In the genomic region with DNA sequence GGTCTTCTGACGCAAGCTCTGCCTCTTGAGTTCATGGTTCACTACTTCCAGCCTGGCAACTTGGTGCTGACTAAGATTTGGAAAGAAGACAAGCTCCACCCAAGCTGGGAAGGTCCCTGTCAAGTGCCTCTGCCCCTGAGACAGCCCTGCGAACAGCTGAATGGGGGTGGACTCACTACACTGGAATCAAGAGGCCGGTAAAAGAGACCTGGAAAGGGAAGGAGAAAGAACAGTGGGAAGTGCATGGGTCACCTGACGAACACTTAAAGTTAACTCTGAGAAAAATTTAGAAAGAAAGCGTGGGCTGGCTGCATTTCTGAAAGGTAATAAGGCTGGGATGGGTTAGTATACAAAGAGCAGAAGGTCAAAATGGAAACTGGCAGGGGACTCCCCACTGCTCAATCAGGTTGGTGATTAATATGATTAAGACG, we compare ENCODE assay signal across 9 cellular contexts. TPM values are rescaled to one million over a fixed set of nuclear protein-coding genes. Genes with fewer than 3 reads are reported as not detected.
DNase-seq lines count a peak whose midpoint lies in the region; ATAC-seq, FAIRE-seq and TF ChIP-seq lines count a peak whose summit lies in the region.
"Had no signal": no experiment of that assay in that cellular context is flagged by ENCODE, and none has a peak within 500 bp of the region (broad histone marks: within the 10 kb centered on the region; RNA-seq: fewer than 3 reads in every experiment).

No MANE protein-coding gene starts in this region.

- peaks cover 8% of the 10 kb centered on the region for H3K9me3 Mint-ChIP-seq in activated T-helper 17 cell treated with anti-CD3 and anti-CD28 coated beads, Interleukin-2, amount 50 U/mL, for 72 hours

- WGBS in GM12878 (ENCODE audit: insufficient coverage, insufficient replicate concordance, low lambda C conversion rate, missing lambda C conversion rate): 2% methylated on average over 6 of the region's 6 CpGs

- no peaks in the 10 kb centered on the region for H3K4me1 Mint-ChIP-seq in activated T-helper 17 cell treated with anti-CD3 and anti-CD28 coated beads, Interleukin-2, amount 50 U/mL, for 72 hours

- ATAC-seq in GM19023 (IDR thresholded peaks at IDR 0.05; ENCODE audit: unreplicated experiment) (peak; percentile 92), HG02759 (IDR thresholded peaks at IDR 0.05; ENCODE audit: unreplicated experiment) (peak; percentile 95), GM12878 (peak; percentile 92)
- ATAC-seq in activated T-helper 17 cell treated with anti-CD3 and anti-CD28 coated beads, Interleukin-2, amount 50 U/mL, for 72 hours (replicated peaks): no peak

- TF ChIP-seq CTCF in GM12878 (IDR thresholded peaks at IDR 0.05 in 2 of 3, conservative IDR thresholded peaks at IDR 0.05 in 1 of 3; ENCODE audit: control insufficient read depth in 2 of 3, extremely low read depth in 1 of 3, insufficient read depth in 1 of 3, low read depth in 3 of 3, low read length in 3 of 3): no peak

- SMC1A ChIA-PET in GM12878 (lab: Charles Lee; ENCODE audit: uncharacterized antibody, unreplicated experiment): interaction anchor here (0.6 to 1.5 kb wide), 8 partner anchors 9 to 128 kb away, joined by 3 to 7 read pairs (median 4); no protein-coding TSS in a partner anchor

- H3K79me2 ChIP-seq in GM12878 (ENCODE audit: control insufficient read depth, insufficient read depth, low read length): no peaks in the 10 kb centered on the region

- in situ Hi-C loops in GM12878 (cut with MboI): loop anchor here (25.0 kb wide), 1 partner anchor 1080 kb away; the partner anchor contains the start of gene OR2T2

- no peak overlapping the region for H3K27ac Mint-ChIP-seq in activated T-helper 17 cell treated with anti-CD3 and anti-CD28 coated beads, Interleukin-2, amount 50 U/mL, for 72 hours

- peaks cover 13% of the 10 kb centered on the region for H3K4me1 ChIP-seq in GM12878 (ENCODE audit: control insufficient read depth, insufficient read depth, low read length)

- no peaks in the 10 kb centered on the region for H4K20me1 ChIP-seq in GM12878 (ENCODE audit: control insufficient read depth, insufficient read depth)

- H3K27me3 ChIP-seq in GM12878 (replicated peaks in 1 of 2; ENCODE audit: control insufficient read depth in 2 of 2, insufficient read depth in 2 of 2, low read length in 1 of 2): no peaks in the 10 kb centered on the region

- TF ChIP-seq RAD21 in GM12878 (IDR thresholded peaks at IDR 0.05; ENCODE audit: insufficient read depth, low read depth, low read length): no peak

- no peak overlapping the region for H2AFZ ChIP-seq in GM12878 (ENCODE audit: control insufficient read depth, low read depth, low read length)

- TF ChIP-seq POLR2A in GM12878 (IDR thresholded peaks at IDR 0.05; ENCODE audit: low read depth, low read length): no peak

- no peaks in the 10 kb centered on the region for H3K36me3 ChIP-seq in GM12878 (ENCODE audit: control insufficient read depth in 2 of 2, insufficient read depth in 2 of 2, low read length in 1 of 2)

- intact Hi-C loops in GM12878 (cut with micrococcal nuclease; ENCODE audit: unreplicated experiment): loop anchor here (5.0 kb wide), 1 partner anchor 145 kb away; no protein-coding TSS in a partner anchor

- no TSS peak for BruUV-seq in GM12878 (replicated peaks; lab: Mats Ljungman, UMichigan)

- peaks cover 3% of the 10 kb centered on the region; the same call in 2 of the 3 replicates for H3K9me3 ChIP-seq in GM12878 (replicated peaks; ENCODE audit: control insufficient read depth, insufficient read depth, low read length)

- peak; percentile 41 to 69; a peak in 3 of 4 replicates for TF ChIP-seq EP300 in GM12878 (IDR thresholded peaks at IDR 0.05; ENCODE audit: borderline replicate concordance in 1 of 2, control insufficient read depth in 1 of 2, low read depth in 2 of 2, low read length in 2 of 2)

- FAIRE-seq in GM12878 (lab: Jason Lieb, UNC): no peak
- FAIRE-seq: colon had no signal

- H3K4me3 Mint-ChIP-seq in activated T-helper 17 cell treated with anti-CD3 and anti-CD28 coated beads, Interleukin-2, amount 50 U/mL, for 72 hours: no peak overlapping the region

- H3K27me3 Mint-ChIP-seq in activated T-helper 17 cell treated with anti-CD3 and anti-CD28 coated beads, Interleukin-2, amount 50 U/mL, for 72 hours: peaks cover 33% of the 10 kb centered on the region

- DNase-seq in GM12878 (ENCODE audit: low read depth, low spot score) (peak; percentile 77), skeletal muscle cell (ENCODE audit: low read depth) (peak; percentile 31), SKM-1 treated with dmso at 0.1 percent for 144 hours (lab: John Stamatoyannopoulos, UW; ENCODE audit: unreplicated experiment) (no peak), NCI-H2081 (lab: John Stamatoyannopoulos, UW) (no peak)
- DNase-seq: NCI-H2227 treated with DMSO at 0.1 percent for 48 hours had no signal

- H3K4me2 ChIP-seq in GM12878 (ENCODE audit: control insufficient read depth, insufficient read depth): peak overlapping the region; percentile 61

- no peak overlapping the region for H3K9ac ChIP-seq in GM12878 (ENCODE audit: control insufficient read depth, insufficient read depth, low read length)

- POLR2A ChIA-PET in GM12878 (lab: Charles Lee): interaction anchor here (0.7 to 1.5 kb wide), 5 partner anchors 9 to 25 kb away, joined by 3 to 6 read pairs (median 3); no protein-coding TSS in a partner anchor

- no peak overlapping the region for H3K27ac ChIP-seq in GM12878 (ENCODE audit: control insufficient read depth, insufficient read depth)

- CTCF ChIA-PET in GM12878 (lab: Yijun Ruan, JAX): interaction anchor here (1.0 to 2.4 kb wide), 6 partner anchors 10 to 146 kb away, joined by 3 to 14 read pairs (median 4); no protein-coding TSS in a partner anchor

- RAD21 ChIA-PET in GM12878 (lab: Charles Lee; ENCODE audit: unreplicated experiment): interaction anchor here (0.9 to 2.3 kb wide), 8 partner anchors 9 to 145 kb away, joined by 3 to 12 read pairs (median 4); no protein-coding TSS in a partner anchor

- no peaks in the 10 kb centered on the region for H3K36me3 Mint-ChIP-seq in activated T-helper 17 cell treated with anti-CD3 and anti-CD28 coated beads, Interleukin-2, amount 50 U/mL, for 72 hours (ENCODE audit: low read depth)

- peak overlapping the region; percentile 25; the same call in 1 of the 2 replicates for H3K4me3 ChIP-seq in GM12878
- H3K4me3 ChIP-seq in skeletal muscle cell (ENCODE audit: low read depth, low read length): no peak overlapping the region

TF ChIP-seq in GM12878, 131 proteins besides CTCF, POLR2A, EP300 and RAD21 (continues in another document):
- TF ChIP-seq STAT3 (IDR thresholded peaks at IDR 0.05; ENCODE audit: low read depth, low read length) (no peak), IRF4 (IDR thresholded peaks at IDR 0.05; ENCODE audit: low read depth, low read length) (peak; percentile 65; the same call in 1 of the 2 replicates), ATF7 (IDR thresholded peaks at IDR 0.05; ENCODE audit: low read depth) (peak; percentile 73; the same call in 1 of the 2 replicates)

RNA-seq across cellular contexts. Expression of gene ZNF496, which starts 26.1 kb away (rescaled TPM):
- 127 and 144 TPM in 2 replicates for total RNA-seq in GM12878 (2013; cell fraction: nucleolus; rRNA removed)
- 16.6 and 21.0 TPM in 2 replicates for total RNA-seq in GM12878 (2014; rRNA removed)
- 11.6 and 12.1 TPM in 2 replicates for total RNA-seq in GM12878 (2014; rRNA removed; fragmentation: Illumina TruSeq; extraction: Trizol)
- total RNA-seq in GM12878 (2021): 24.9 and 26.4 TPM in 2 replicates
- 7.0 TPM for polyA plus RNA-seq in GM12878 (2011; ENCODE audit: low read depth)
- polyA plus RNA-seq in GM12878 (2011; rRNA removed): 14.5 and 21.4 TPM in 2 replicates
- polyA plus RNA-seq in GM12878 (2011; cell fraction: cytosol; rRNA removed): 23.4 and 26.0 TPM in 2 replicates
- polyA plus RNA-seq in GM12878 (2011; cell fraction: nucleus; rRNA removed): 44.1 and 50.6 TPM in 2 replicates
- polyA plus RNA-seq in GM12878 (2012): 13.1 and 14.3 TPM in 2 replicates
- 11.5 and 12.7 TPM in 2 replicates for polyA plus RNA-seq in GM12878 (2014; fragmentation: Illumina TruSeq; extraction: Trizol)
- polyA plus RNA-seq in GM12878 (2014; fragmentation: Nextera tagmentation; extraction: Ambion mirVana): 1 to 10 TPM; 1.6 to 3.0 TPM
- polyA plus RNA-seq in GM12878 (2014; rRNA removed): 21.4 and 21.9 TPM in 2 replicates
- 10 to 100 TPM; 12.3 TPM for polyA plus RNA-seq in GM12878 (2016; fragmentation: Nextera tagmentation; extraction: Ambion mirVana)
- polyA minus RNA-seq in GM12878 (2011; rRNA and poly(A)+ RNA removed): 28.3 and 39.2 TPM in 2 replicates
- 8.8 and 10.3 TPM in 2 replicates for polyA minus RNA-seq in GM12878 (2011; cell fraction: cytosol; rRNA and poly(A)+ RNA removed)
- 13.4 and 24.2 TPM in 2 replicates for polyA minus RNA-seq in GM12878 (2011; cell fraction: nucleus; rRNA and poly(A)+ RNA removed)
- total RNA-seq in activated T-helper 17 cell treated with anti-CD3 and anti-CD28 coated beads, Interleukin-2, amount 50 U/mL, for 72 hours: 1 to 10 TPM; 2.0 to 4.3 TPM

RNA-seq across cellular contexts. Expression of gene NLRP3, which starts 58.2 kb away (rescaled TPM):
- 11.1 and 15.1 TPM in 2 replicates for total RNA-seq in GM12878 (2013; cell fraction: nucleolus; rRNA removed)
- 10.4 and 11.6 TPM in 2 replicates for total RNA-seq in GM12878 (2014; rRNA removed)
- 9.7 and 9.8 TPM in 2 replicates for total RNA-seq in GM12878 (2014; rRNA removed; fragmentation: Illumina TruSeq; extraction: Trizol)
- total RNA-seq in GM12878 (2021): 8.4 and 9.5 TPM in 2 replicates
- polyA plus RNA-seq in GM12878 (2011; ENCODE audit: low read depth): 0.12 TPM
- polyA plus RNA-seq in GM12878 (2011; rRNA removed): 1.8 and 2.4 TPM in 2 replicates
- polyA plus RNA-seq in GM12878 (2011; cell fraction: cytosol; rRNA removed): 1.9 and 3.3 TPM in 2 replicates
- polyA plus RNA-seq in GM12878 (2011; cell fraction: nucleus; rRNA removed): 1.1 and 2.6 TPM in 2 replicates
- 0.10 and 0.37 TPM in 2 replicates for polyA plus RNA-seq in GM12878 (2012)
- 6.5 and 7.8 TPM in 2 replicates for polyA plus RNA-seq in GM12878 (2014; fragmentation: Illumina TruSeq; extraction: Trizol)
- 1 to 10 TPM; 2.5 to 3.4 TPM for polyA plus RNA-seq in GM12878 (2014; fragmentation: Nextera tagmentation; extraction: Ambion mirVana)
- 6.6 and 7.2 TPM in 2 replicates for polyA plus RNA-seq in GM12878 (2014; rRNA removed)
- 1 to 10 TPM; 2.4 to 3.4 TPM for polyA plus RNA-seq in GM12878 (2016; fragmentation: Nextera tagmentation; extraction: Ambion mirVana)
- polyA minus RNA-seq in GM12878 (2011; rRNA and poly(A)+ RNA removed): 3.4 and 4.1 TPM in 2 replicates
- 0.67 and 2.0 TPM in 2 replicates for polyA minus RNA-seq in GM12878 (2011; cell fraction: cytosol; rRNA and poly(A)+ RNA removed)
- polyA minus RNA-seq in GM12878 (2011; cell fraction: nucleus; rRNA and poly(A)+ RNA removed): 0.85 and 2.3 TPM in 2 replicates
- 1 to 10 TPM in 1 of 2 donors, under 1 TPM in 1; 0.50 to 6.6 TPM for total RNA-seq in activated T-helper 17 cell treated with anti-CD3 and anti-CD28 coated beads, Interleukin-2, amount 50 U/mL, for 72 hours

Comparison
In these comparisons a context has a peak if more than half of its experiments do, and no peak if none do; other contexts are left out.
1. DNase-seq: peak in GM12878 (single experiment) and skeletal muscle cell (single experiment); none in SKM-1 treated with dmso at 0.1 percent for 144 hours (single experiment) and NCI-H2081 (0 of 2).